In genomic region chr13:50916701-50917184, GRCh38 we compare ENCODE assay signal across 1 cellular context.
TF ChIP-seq lines count a peak whose summit lies in the region.

No MANE protein-coding gene starts in this region.

TF ChIP-seq in GM12878, 131 proteins besides CTCF, POLR2A, EP300 and RAD21 (continued from another document and continues in another):
- TF ChIP-seq, protein P1, sequence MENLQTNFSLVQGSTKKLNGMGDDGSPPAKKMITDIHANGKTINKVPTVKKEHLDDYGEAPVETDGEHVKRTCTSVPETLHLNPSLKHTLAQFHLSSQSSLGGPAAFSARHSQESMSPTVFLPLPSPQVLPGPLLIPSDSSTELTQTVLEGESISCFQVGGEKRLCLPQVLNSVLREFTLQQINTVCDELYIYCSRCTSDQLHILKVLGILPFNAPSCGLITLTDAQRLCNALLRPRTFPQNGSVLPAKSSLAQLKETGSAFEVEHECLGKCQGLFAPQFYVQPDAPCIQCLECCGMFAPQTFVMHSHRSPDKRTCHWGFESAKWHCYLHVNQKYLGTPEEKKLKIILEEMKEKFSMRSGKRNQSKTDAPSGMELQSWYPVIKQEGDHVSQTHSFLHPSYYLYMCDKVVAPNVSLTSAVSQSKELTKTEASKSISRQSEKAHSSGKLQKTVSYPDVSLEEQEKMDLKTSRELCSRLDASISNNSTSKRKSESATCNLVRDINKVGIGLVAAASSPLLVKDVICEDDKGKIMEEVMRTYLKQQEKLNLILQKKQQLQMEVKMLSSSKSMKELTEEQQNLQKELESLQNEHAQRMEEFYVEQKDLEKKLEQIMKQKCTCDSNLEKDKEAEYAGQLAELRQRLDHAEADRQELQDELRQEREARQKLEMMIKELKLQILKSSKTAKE (IDR thresholded peaks at IDR 0.05; ENCODE audit: low read depth, poor library complexity, severe bottlenecking), result no peak
- TF ChIP-seq CHD4 (IDR thresholded peaks at IDR 0.05), result no peak
- no peak for TF ChIP-seq YBX1 (IDR thresholded peaks at IDR 0.05)
- TF ChIP-seq IRF3 (IDR thresholded peaks at IDR 0.05), result no peak
- TF ChIP-seq, protein P2, sequence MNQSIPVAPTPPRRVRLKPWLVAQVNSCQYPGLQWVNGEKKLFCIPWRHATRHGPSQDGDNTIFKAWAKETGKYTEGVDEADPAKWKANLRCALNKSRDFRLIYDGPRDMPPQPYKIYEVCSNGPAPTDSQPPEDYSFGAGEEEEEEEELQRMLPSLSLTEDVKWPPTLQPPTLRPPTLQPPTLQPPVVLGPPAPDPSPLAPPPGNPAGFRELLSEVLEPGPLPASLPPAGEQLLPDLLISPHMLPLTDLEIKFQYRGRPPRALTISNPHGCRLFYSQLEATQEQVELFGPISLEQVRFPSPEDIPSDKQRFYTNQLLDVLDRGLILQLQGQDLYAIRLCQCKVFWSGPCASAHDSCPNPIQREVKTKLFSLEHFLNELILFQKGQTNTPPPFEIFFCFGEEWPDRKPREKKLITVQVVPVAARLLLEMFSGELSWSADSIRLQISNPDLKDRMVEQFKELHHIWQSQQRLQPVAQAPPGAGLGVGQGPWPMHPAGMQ (IDR thresholded peaks at IDR 0.05; ENCODE audit: borderline replicate concordance), result no peak
- no peak for TF ChIP-seq BMI1 (IDR thresholded peaks at IDR 0.05; ENCODE audit: borderline replicate concordance)
- TF ChIP-seq, protein P3, sequence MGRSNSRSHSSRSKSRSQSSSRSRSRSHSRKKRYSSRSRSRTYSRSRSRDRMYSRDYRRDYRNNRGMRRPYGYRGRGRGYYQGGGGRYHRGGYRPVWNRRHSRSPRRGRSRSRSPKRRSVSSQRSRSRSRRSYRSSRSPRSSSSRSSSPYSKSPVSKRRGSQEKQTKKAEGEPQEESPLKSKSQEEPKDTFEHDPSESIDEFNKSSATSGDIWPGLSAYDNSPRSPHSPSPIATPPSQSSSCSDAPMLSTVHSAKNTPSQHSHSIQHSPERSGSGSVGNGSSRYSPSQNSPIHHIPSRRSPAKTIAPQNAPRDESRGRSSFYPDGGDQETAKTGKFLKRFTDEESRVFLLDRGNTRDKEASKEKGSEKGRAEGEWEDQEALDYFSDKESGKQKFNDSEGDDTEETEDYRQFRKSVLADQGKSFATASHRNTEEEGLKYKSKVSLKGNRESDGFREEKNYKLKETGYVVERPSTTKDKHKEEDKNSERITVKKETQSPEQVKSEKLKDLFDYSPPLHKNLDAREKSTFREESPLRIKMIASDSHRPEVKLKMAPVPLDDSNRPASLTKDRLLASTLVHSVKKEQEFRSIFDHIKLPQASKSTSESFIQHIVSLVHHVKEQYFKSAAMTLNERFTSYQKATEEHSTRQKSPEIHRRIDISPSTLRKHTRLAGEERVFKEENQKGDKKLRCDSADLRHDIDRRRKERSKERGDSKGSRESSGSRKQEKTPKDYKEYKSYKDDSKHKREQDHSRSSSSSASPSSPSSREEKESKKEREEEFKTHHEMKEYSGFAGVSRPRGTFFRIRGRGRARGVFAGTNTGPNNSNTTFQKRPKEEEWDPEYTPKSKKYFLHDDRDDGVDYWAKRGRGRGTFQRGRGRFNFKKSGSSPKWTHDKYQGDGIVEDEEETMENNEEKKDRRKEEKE (IDR thresholded peaks at IDR 0.05), result no peak
- TF ChIP-seq JUNB (IDR thresholded peaks at IDR 0.05), result no peak
- TF ChIP-seq, protein P4, sequence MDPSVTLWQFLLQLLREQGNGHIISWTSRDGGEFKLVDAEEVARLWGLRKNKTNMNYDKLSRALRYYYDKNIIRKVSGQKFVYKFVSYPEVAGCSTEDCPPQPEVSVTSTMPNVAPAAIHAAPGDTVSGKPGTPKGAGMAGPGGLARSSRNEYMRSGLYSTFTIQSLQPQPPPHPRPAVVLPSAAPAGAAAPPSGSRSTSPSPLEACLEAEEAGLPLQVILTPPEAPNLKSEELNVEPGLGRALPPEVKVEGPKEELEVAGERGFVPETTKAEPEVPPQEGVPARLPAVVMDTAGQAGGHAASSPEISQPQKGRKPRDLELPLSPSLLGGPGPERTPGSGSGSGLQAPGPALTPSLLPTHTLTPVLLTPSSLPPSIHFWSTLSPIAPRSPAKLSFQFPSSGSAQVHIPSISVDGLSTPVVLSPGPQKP (IDR thresholded peaks at IDR 0.05; ENCODE audit: low read depth, low read length), result no peak
- no peak for TF ChIP-seq HSF1 (IDR thresholded peaks at IDR 0.05; ENCODE audit: low read depth, low read length)
- TF ChIP-seq PAX5 (IDR thresholded peaks at IDR 0.05; ENCODE audit: borderline replicate concordance, low read depth, low read length), result no peak
- TF ChIP-seq, protein P5, sequence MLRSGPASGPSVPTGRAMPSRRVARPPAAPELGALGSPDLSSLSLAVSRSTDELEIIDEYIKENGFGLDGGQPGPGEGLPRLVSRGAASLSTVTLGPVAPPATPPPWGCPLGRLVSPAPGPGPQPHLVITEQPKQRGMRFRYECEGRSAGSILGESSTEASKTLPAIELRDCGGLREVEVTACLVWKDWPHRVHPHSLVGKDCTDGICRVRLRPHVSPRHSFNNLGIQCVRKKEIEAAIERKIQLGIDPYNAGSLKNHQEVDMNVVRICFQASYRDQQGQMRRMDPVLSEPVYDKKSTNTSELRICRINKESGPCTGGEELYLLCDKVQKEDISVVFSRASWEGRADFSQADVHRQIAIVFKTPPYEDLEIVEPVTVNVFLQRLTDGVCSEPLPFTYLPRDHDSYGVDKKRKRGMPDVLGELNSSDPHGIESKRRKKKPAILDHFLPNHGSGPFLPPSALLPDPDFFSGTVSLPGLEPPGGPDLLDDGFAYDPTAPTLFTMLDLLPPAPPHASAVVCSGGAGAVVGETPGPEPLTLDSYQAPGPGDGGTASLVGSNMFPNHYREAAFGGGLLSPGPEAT (IDR thresholded peaks at IDR 0.05; ENCODE audit: low read depth), result no peak
- TF ChIP-seq RFX5 (IDR thresholded peaks at IDR 0.05; ENCODE audit: low read depth, low read length), result no peak
- TF ChIP-seq BHLHE40 (IDR thresholded peaks at IDR 0.05; ENCODE audit: borderline replicate concordance in 1 of 2, low read depth in 2 of 2, low read length in 1 of 2), result peak; percentile 67 to 75; a peak in 3 of 4 replicates
- TF ChIP-seq BCL11A (IDR thresholded peaks at IDR 0.05; ENCODE audit: low read depth, low read length), result 0 out of 2 replicates have a peak, but pooled peaks have one; percentile 4
- TF ChIP-seq CBX3 (IDR thresholded peaks at IDR 0.05; ENCODE audit: borderline replicate concordance, low read depth), result no peak
- no peak for TF ChIP-seq E2F8 (IDR thresholded peaks at IDR 0.05; ENCODE audit: low read depth, partially characterized antibody)
- TF ChIP-seq EED (IDR thresholded peaks at IDR 0.05; ENCODE audit: low read depth), result peak; percentile 27; the same call in 1 of the 2 replicates
- TF ChIP-seq ZNF622 (IDR thresholded peaks at IDR 0.05), result no peak
- peak; percentile 9; the same call in 1 of the 2 replicates for TF ChIP-seq USF2 (IDR thresholded peaks at IDR 0.05; ENCODE audit: borderline replicate concordance, low read depth, low read length)
- TF ChIP-seq CHD2 (IDR thresholded peaks at IDR 0.05; ENCODE audit: borderline replicate concordance, low read depth, low read length), result no peak
- TF ChIP-seq RUNX3 (IDR thresholded peaks at IDR 0.05; ENCODE audit: low read length), result no peak
- no peak for TF ChIP-seq CUX1 (IDR thresholded peaks at IDR 0.05; ENCODE audit: insufficient replicate concordance, low read depth, low read length)
- no peak for TF ChIP-seq ATF3 (IDR thresholded peaks at IDR 0.05; ENCODE audit: borderline replicate concordance, extremely low read depth, low read depth, low read length)
- no peak for TF ChIP-seq SPI1 (IDR thresholded peaks at IDR 0.05; ENCODE audit: borderline replicate concordance, insufficient read depth, low read depth, low read length)
- TF ChIP-seq POLR2AphosphoS5 (IDR thresholded peaks at IDR 0.05; ENCODE audit: low read length), result peak; percentile 72
